In the genomic region with DNA sequence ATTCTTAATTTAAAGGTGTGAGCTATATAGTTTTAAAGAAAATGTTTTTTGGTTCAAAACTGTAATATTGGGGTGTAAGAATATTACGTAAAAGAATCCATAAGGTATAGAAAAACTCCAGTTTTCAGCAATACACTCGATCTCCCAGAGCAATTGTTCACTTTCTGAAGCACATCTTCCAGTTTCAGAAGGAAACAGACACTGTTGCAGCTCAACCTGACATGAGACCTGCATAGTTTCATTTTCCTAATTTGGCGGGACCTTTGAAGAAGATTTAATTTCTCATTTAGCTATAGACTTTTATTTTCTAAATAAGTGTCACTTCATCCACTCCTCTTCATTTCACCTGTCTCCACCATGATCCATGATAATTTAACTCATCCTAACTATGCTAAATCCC, we compare ENCODE assay signal across 2 cellular contexts.
TF ChIP-seq lines count a peak whose summit lies in the region.

No MANE protein-coding gene starts in this region.

TF ChIP-seq in SK-N-SH, 30 proteins besides CTCF, POLR2A, EP300 and RAD21:
- TF ChIP-seq, protein P1, sequence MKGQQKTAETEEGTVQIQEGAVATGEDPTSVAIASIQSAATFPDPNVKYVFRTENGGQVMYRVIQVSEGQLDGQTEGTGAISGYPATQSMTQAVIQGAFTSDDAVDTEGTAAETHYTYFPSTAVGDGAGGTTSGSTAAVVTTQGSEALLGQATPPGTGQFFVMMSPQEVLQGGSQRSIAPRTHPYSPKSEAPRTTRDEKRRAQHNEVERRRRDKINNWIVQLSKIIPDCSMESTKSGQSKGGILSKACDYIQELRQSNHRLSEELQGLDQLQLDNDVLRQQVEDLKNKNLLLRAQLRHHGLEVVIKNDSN (IDR thresholded peaks at IDR 0.05; ENCODE audit: borderline replicate concordance, low read depth): no peak
- TF ChIP-seq TAF1 (IDR thresholded peaks at IDR 0.05; ENCODE audit: borderline replicate concordance, low read depth, low read length): no peak
- TF ChIP-seq PBX3 (IDR thresholded peaks at IDR 0.05): no peak

TF ChIP-seq in GM12878, 131 proteins besides CTCF, POLR2A, EP300 and RAD21:
- TF ChIP-seq MAX (IDR thresholded peaks at IDR 0.05; ENCODE audit: low read depth, low read length) (no peak), ATF3 (IDR thresholded peaks at IDR 0.05; ENCODE audit: borderline replicate concordance, extremely low read depth, low read depth, low read length) (no peak), ESRRA (IDR thresholded peaks at IDR 0.05; ENCODE audit: low read length) (no peak), NRF1 (conservative IDR thresholded peaks at IDR 0.05; ENCODE audit: low read depth, low read length) (no peak), SREBF2 (IDR thresholded peaks at IDR 0.05; ENCODE audit: low read length) (no peak), PAX5 (IDR thresholded peaks at IDR 0.05; ENCODE audit: borderline replicate concordance, low read depth, low read length) (no peak), E4F1 (IDR thresholded peaks at IDR 0.05; ENCODE audit: borderline replicate concordance, partially characterized antibody) (no peak), GATAD2B (conservative IDR thresholded peaks at IDR 0.05; ENCODE audit: low read depth) (no peak), RBBP5 (conservative IDR thresholded peaks at IDR 0.05) (no peak), SMARCA5 (IDR thresholded peaks at IDR 0.05) (no peak), TBL1XR1 (IDR thresholded peaks at IDR 0.05; ENCODE audit: low read depth, low read length) (no peak), MXI1 (IDR thresholded peaks at IDR 0.05; ENCODE audit: low read depth, low read length) (no peak), REST (IDR thresholded peaks at IDR 0.05; ENCODE audit: low read depth, low read length) (no peak), ZNF217 (IDR thresholded peaks at IDR 0.05) (no peak), RFX5 (IDR thresholded peaks at IDR 0.05; ENCODE audit: low read depth, low read length) (no peak), GABPA (IDR thresholded peaks at IDR 0.05; ENCODE audit: low read depth) (no peak), PBX3 (IDR thresholded peaks at IDR 0.05; ENCODE audit: insufficient replicate concordance, low read depth, low read length) (no peak)
- TF ChIP-seq, protein P2, sequence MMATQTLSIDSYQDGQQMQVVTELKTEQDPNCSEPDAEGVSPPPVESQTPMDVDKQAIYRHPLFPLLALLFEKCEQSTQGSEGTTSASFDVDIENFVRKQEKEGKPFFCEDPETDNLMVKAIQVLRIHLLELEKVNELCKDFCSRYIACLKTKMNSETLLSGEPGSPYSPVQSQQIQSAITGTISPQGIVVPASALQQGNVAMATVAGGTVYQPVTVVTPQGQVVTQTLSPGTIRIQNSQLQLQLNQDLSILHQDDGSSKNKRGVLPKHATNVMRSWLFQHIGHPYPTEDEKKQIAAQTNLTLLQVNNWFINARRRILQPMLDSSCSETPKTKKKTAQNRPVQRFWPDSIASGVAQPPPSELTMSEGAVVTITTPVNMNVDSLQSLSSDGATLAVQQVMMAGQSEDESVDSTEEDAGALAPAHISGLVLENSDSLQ (IDR thresholded peaks at IDR 0.05): no peak
- TF ChIP-seq, protein P1 (IDR thresholded peaks at IDR 0.05; ENCODE audit: borderline replicate concordance, extremely low read length, insufficient read depth, low read depth, low read length): no peak
